In the genomic region with DNA sequence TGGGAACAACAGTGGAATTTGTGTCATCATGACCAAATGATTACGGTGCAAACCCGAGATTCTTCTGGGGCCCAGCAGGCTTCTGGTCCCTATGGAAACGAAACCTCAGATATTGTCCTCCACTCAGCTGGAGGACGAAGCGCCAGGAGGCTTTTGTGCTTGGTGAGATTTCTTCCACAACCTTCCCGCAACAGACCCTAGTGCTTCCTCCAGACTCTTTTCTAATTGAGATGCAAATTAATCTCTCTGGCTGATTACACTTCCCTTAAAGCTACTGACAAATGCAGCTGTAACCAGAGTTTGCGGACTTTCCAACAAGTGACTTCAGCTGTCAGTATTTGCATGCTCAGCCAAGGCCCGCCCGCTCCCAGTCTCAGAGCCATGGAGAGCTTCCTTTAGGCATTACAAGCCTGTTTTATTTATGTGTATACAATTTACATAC, we compare ENCODE assay signal across 10 cellular contexts.
DNase-seq lines count a peak whose midpoint lies in the region; ATAC-seq and TF ChIP-seq lines count a peak whose summit lies in the region.
"Had no signal": no experiment of that assay in that cellular context is flagged by ENCODE, and none has a peak within 500 bp of the region (broad histone marks: within the 10 kb centered on the region; RNA-seq: fewer than 3 reads in every experiment).

No MANE protein-coding gene starts in this region.

- DNase-seq in NCI-H748 treated with DMSO at 0.1 percent for 48 hours (lab: John Stamatoyannopoulos, UW) (peak; percentile 90), memory B cell (ENCODE audit: low spot score in 2 of 2) (peak in 1 of 2 donors; percentile 41), activated gamma-delta T cell treated with Interleukin-2 at 50 U/mL for 16 hours (no peak), tibial artery (no peak), kidney glomerular epithelial cell (lab: John Stamatoyannopoulos, UW) (no peak), body of pancreas (no peak)
- DNase-seq: IMR-90 had no signal

- H3K36me3 ChIP-seq in tibial artery, result peaks cover 0 to 10% (median 9%) of the 10 kb centered on the region in 3 donors
- H3K36me3 ChIP-seq in body of pancreas (replicated peaks in 1 of 2; ENCODE audit: insufficient read depth in 1 of 2, low read depth in 2 of 2), result no peaks in the 10 kb centered on the region

- intact Hi-C loops in tibial artery (cut with DNase I; ENCODE audit: low total_unique reads), result no loop called here
- intact Hi-C loops in body of pancreas (cut with DNase I), result no loop called here

- H3K9me3 ChIP-seq in tibial artery (no peaks in the 10 kb centered on the region), body of pancreas (no peaks in the 10 kb centered on the region)

- H3K36me3 Mint-ChIP-seq in memory B cell, result peaks cover 2% of the 10 kb centered on the region

- H3K27ac Mint-ChIP-seq in memory B cell, result peak overlapping the region; percentile 64
- H3K27ac Mint-ChIP-seq: dendritic cell treated with granulocyte-macrophage colony-stimulating factor and Interleukin-4, amounts not matched to agents 40 ng/mL and 50 ng/mL, for 4 days had no signal

- H3K4me1 Mint-ChIP-seq in memory B cell, result peaks cover 23% of the 10 kb centered on the region

- peak; percentile 48 for ATAC-seq in GM18498 (IDR thresholded peaks at IDR 0.05; ENCODE audit: unreplicated experiment)
- ATAC-seq in HG02610 (IDR thresholded peaks at IDR 0.05; ENCODE audit: unreplicated experiment), result peak; percentile 55
- ATAC-seq in memory B cell (ENCODE audit: low read depth), result peak; percentile 92
- no peak for ATAC-seq in body of pancreas

- no peak overlapping the region for H3K27ac ChIP-seq in tibial artery
- H3K27ac ChIP-seq in body of pancreas, result no peak overlapping the region

- TF ChIP-seq CTCF in tibial artery (IDR thresholded peaks at IDR 0.05) (no peak), body of pancreas (IDR thresholded peaks at IDR 0.05) (no peak)

- no peak overlapping the region for H3K4me3 ChIP-seq in tibial artery
- H3K4me3 ChIP-seq in body of pancreas, result no peak overlapping the region

- 88 to 89% methylated on average over 9 of the region's 9 CpGs for WGBS in body of pancreas, 2 donors

- H3K27me3 ChIP-seq in tibial artery (no peaks in the 10 kb centered on the region), body of pancreas (no peaks in the 10 kb centered on the region)

- H3K4me3 Mint-ChIP-seq in memory B cell, result peak overlapping the region; percentile 57
- H3K4me3 Mint-ChIP-seq: dendritic cell treated with granulocyte-macrophage colony-stimulating factor and Interleukin-4, amounts not matched to agents 40 ng/mL and 50 ng/mL, for 4 days had no signal

- H3K27me3 Mint-ChIP-seq in memory B cell, result no peaks in the 10 kb centered on the region
- H3K27me3 Mint-ChIP-seq: dendritic cell treated with granulocyte-macrophage colony-stimulating factor and Interleukin-4, amounts not matched to agents 40 ng/mL and 50 ng/mL, for 4 days had no signal

- TF ChIP-seq POLR2A in body of pancreas (IDR thresholded peaks at IDR 0.05), result no peak

- H3K4me1 ChIP-seq in tibial artery, result no peaks in the 10 kb centered on the region
- H3K4me1 ChIP-seq in body of pancreas, result no peaks in the 10 kb centered on the region

- no peaks in the 10 kb centered on the region for H3K9me3 Mint-ChIP-seq in memory B cell
- H3K9me3 Mint-ChIP-seq: dendritic cell treated with granulocyte-macrophage colony-stimulating factor and Interleukin-4, amounts not matched to agents 40 ng/mL and 50 ng/mL, for 4 days had no signal
